Comparison of ENCODE assay signal across 7 cellular contexts in genomic region chr12:56129210-56129691, GRCh38. TPM values are rescaled to one million over a fixed set of nuclear protein-coding genes. Genes with fewer than 3 reads are reported as not detected.
DNase-seq lines count a peak whose midpoint lies in the region; ATAC-seq and TF ChIP-seq lines count a peak whose summit lies in the region.

No MANE protein-coding gene starts in this region.

- peaks cover 54% of the 10 kb centered on the region for H3K4me1 ChIP-seq in left ventricle myocardium inferior

- H3K27me3 ChIP-seq in left ventricle myocardium inferior (ENCODE audit: low read depth), result no peaks in the 10 kb centered on the region

- H3K36me3 ChIP-seq in left ventricle myocardium inferior, result peaks cover 42% of the 10 kb centered on the region

- peak; percentile 85 for DNase-seq in activated naive CD8-positive, alpha-beta T cell treated with anti-CD3 and anti-CD28 coated beads for 36 hours
- peak; percentile 65 for DNase-seq in left ventricle myocardium inferior
- no peak for DNase-seq in retinal pigment epithelial cell (ENCODE audit: low read depth)

- no peaks in the 10 kb centered on the region for H3K27me3 Mint-ChIP-seq in activated naive CD8-positive, alpha-beta T cell treated with anti-CD3 and anti-CD28 coated beads for 36 hours

- peaks cover 59% of the 10 kb centered on the region for H3K4me1 Mint-ChIP-seq in activated naive CD8-positive, alpha-beta T cell treated with anti-CD3 and anti-CD28 coated beads for 36 hours

- peak overlapping the region; percentile 97 for H3K27ac Mint-ChIP-seq in activated naive CD8-positive, alpha-beta T cell treated with anti-CD3 and anti-CD28 coated beads for 36 hours

- H3K9me3 ChIP-seq in left ventricle myocardium inferior (replicated peaks), result no peaks in the 10 kb centered on the region

- H3K27ac ChIP-seq in left ventricle myocardium inferior (replicated peaks), result peak overlapping the region; percentile 91

- H3K4me3 ChIP-seq in left ventricle myocardium inferior (peak overlapping the region; percentile 89), retinal pigment epithelial cell (ENCODE audit: low read length) (peak overlapping the region; percentile 83)

- ATAC-seq in GM18498 (IDR thresholded peaks at IDR 0.05; ENCODE audit: unreplicated experiment) (peak; percentile 34), HG03196 (IDR thresholded peaks at IDR 0.05; ENCODE audit: unreplicated experiment) (peak; percentile 27), SK-N-SH treated with all-trans-retinoic acid at 6 μM for 48 hours (peak; percentile 66), HG03097 (IDR thresholded peaks at IDR 0.05; ENCODE audit: low FRiP score, unreplicated experiment) (no peak)

- peaks cover 48% of the 10 kb centered on the region for H3K36me3 Mint-ChIP-seq in activated naive CD8-positive, alpha-beta T cell treated with anti-CD3 and anti-CD28 coated beads for 36 hours

- H3K9me3 Mint-ChIP-seq in activated naive CD8-positive, alpha-beta T cell treated with anti-CD3 and anti-CD28 coated beads for 36 hours, result peaks cover 5% of the 10 kb centered on the region

- no peak for TF ChIP-seq CTCF in left ventricle myocardium inferior (IDR thresholded peaks at IDR 0.05; ENCODE audit: borderline replicate concordance)
- TF ChIP-seq CTCF in retinal pigment epithelial cell (conservative IDR thresholded peaks at IDR 0.05; ENCODE audit: low read depth, low read length), result no peak

- peak overlapping the region; percentile 95 for H3K4me3 Mint-ChIP-seq in activated naive CD8-positive, alpha-beta T cell treated with anti-CD3 and anti-CD28 coated beads for 36 hours

- intact Hi-C loops in left ventricle myocardium inferior (cut with micrococcal nuclease), result no loop called here

TF ChIP-seq in SK-N-SH treated with all-trans-retinoic acid at 6 μM for 48 hours, 23 proteins besides CTCF, POLR2A, EP300 and RAD21:
- no peak for TF ChIP-seq ZC3H10 (CRISPR knock-in tag; IDR thresholded peaks at IDR 0.05)
- TF ChIP-seq ZFP3 (CRISPR knock-in tag; IDR thresholded peaks at IDR 0.05), result no peak

RNA-seq across cellular contexts. Expression of gene ESYT1, which starts 1.2 kb away (rescaled TPM):
- 100 to 1,000 TPM; 153 to 155 TPM for total RNA-seq in activated naive CD8-positive, alpha-beta T cell treated with anti-CD3 and anti-CD28 coated beads for 36 hours
- 23.2 TPM for total RNA-seq in left ventricle myocardium inferior

RNA-seq across cellular contexts. Expression of gene ZC3H10, which starts 11.2 kb away (rescaled TPM):
- 1 to 10 TPM; 6.9 to 7.2 TPM for total RNA-seq in activated naive CD8-positive, alpha-beta T cell treated with anti-CD3 and anti-CD28 coated beads for 36 hours
- 4.9 TPM for total RNA-seq in left ventricle myocardium inferior

RNA-seq across cellular contexts. Expression of gene RPL41, which starts 12.8 kb away (rescaled TPM):
- total RNA-seq in activated naive CD8-positive, alpha-beta T cell treated with anti-CD3 and anti-CD28 coated beads for 36 hours, result 1,000 to 10,000 TPM; 5,444 to 5,630 TPM
- total RNA-seq in left ventricle myocardium inferior, result 1,892 TPM

RNA-seq across cellular contexts. Expression of gene MYL6B, which starts 23.1 kb away (rescaled TPM):
- 10 to 100 TPM; 67.9 to 76.2 TPM for total RNA-seq in activated naive CD8-positive, alpha-beta T cell treated with anti-CD3 and anti-CD28 coated beads for 36 hours
- total RNA-seq in left ventricle myocardium inferior, result 54.1 TPM

RNA-seq across cellular contexts. Expression of gene PA2G4, which starts 24.9 kb away (rescaled TPM):
- total RNA-seq in activated naive CD8-positive, alpha-beta T cell treated with anti-CD3 and anti-CD28 coated beads for 36 hours, result 100 to 1,000 TPM; 552 to 588 TPM
- total RNA-seq in left ventricle myocardium inferior, result 65.7 TPM
